Comparison of ENCODE assay signal across 17 cellular contexts in genomic region chr1:233791750-233792149, GRCh38.
"Had no signal": no experiment of that assay in that cellular context is flagged by ENCODE, and none has a peak within 500 bp of the region (broad histone marks: within the 10 kb centered on the region; RNA-seq: fewer than 3 reads in every experiment).

No MANE protein-coding gene starts in this region.

- H3K27me3 ChIP-seq: heart left ventricle, vagina had no signal

- H3K9me3 Mint-ChIP-seq: activated T-cell treated with anti-CD3 and anti-CD28 coated beads, Interleukin-2, amount 50 U/mL, for 72 hours; central memory CD8-positive, alpha-beta T cell; stimulated activated effector memory CD8-positive, alpha-beta T cell treated with anti-CD3 and anti-CD28 coated beads, Interleukin-12 subunit alpha, Interleukin-12 subunit beta, amount 100 ng/mL, for 72 hours; stimulated activated naive CD8-positive, alpha-beta T cell treated with anti-CD3 and anti-CD28 coated beads, Interleukin-15, Interleukin-2, amounts not matched to agents 100 ng/mL and 50 ng/mL, for 24 hours had no signal

- H3K36me3 ChIP-seq: esophagus muscularis mucosa, heart left ventricle, thoracic aorta, vagina had no signal

- H3K27ac Mint-ChIP-seq: activated CD8-positive, alpha-beta memory T cell treated with anti-CD3 and anti-CD28 coated beads, Interleukin-2, amount 10 ng/mL, durations not matched to agents 7 days and 5 days; activated CD8-positive, alpha-beta T cell treated with anti-CD3 and anti-CD28 coated beads, Interleukin-2, amount 10 ng/mL, durations not matched to agents 7 days and 5 days; activated naive CD8-positive, alpha-beta T cell; activated T-cell treated with anti-CD3 and anti-CD28 coated beads, Interleukin-2, amount 50 U/mL, for 72 hours; nephron; stimulated activated effector memory CD8-positive, alpha-beta T cell treated with anti-CD3 and anti-CD28 coated beads, Interleukin-12 subunit alpha, Interleukin-12 subunit beta, amount 100 ng/mL, for 72 hours; stimulated activated naive CD8-positive, alpha-beta T cell treated with anti-CD3 and anti-CD28 coated beads, Interleukin-15, Interleukin-2, amounts not matched to agents 100 ng/mL and 50 ng/mL, for 24 hours; WTC11 had no signal

- DNase-seq: activated CD4-positive, alpha-beta T cell treated with anti-CD3 and anti-CD28 coated beads for 1 hour; activated CD8-positive, alpha-beta memory T cell treated with anti-CD3 and anti-CD28 coated beads, Interleukin-2, amount 10 ng/mL, durations not matched to agents 7 days and 5 days; left ventricle myocardium superior had no signal

- H3K27ac ChIP-seq: esophagus muscularis mucosa, foreskin keratinocyte, heart left ventricle, skin epidermis, thoracic aorta, vagina had no signal

- H3K4me1 ChIP-seq: esophagus muscularis mucosa, foreskin keratinocyte, heart left ventricle, vagina had no signal

- H3K9me3 ChIP-seq: thoracic aorta, vagina had no signal

- H3K4me3 ChIP-seq: esophagus muscularis mucosa, heart left ventricle, skin epidermis, thoracic aorta, vagina had no signal

- H3K36me3 Mint-ChIP-seq: activated CD8-positive, alpha-beta memory T cell treated with anti-CD3 and anti-CD28 coated beads, Interleukin-2, amount 10 ng/mL, durations not matched to agents 7 days and 5 days; activated naive CD8-positive, alpha-beta T cell; stimulated activated effector memory CD8-positive, alpha-beta T cell treated with anti-CD3 and anti-CD28 coated beads, Interleukin-12 subunit alpha, Interleukin-12 subunit beta, amount 100 ng/mL, for 72 hours had no signal

- H3K4me3 Mint-ChIP-seq: activated CD8-positive, alpha-beta memory T cell treated with anti-CD3 and anti-CD28 coated beads, Interleukin-2, amount 10 ng/mL, durations not matched to agents 7 days and 5 days; activated CD8-positive, alpha-beta T cell treated with anti-CD3 and anti-CD28 coated beads, Interleukin-2, amount 10 ng/mL, durations not matched to agents 7 days and 5 days; activated naive CD8-positive, alpha-beta T cell; activated T-cell treated with anti-CD3 and anti-CD28 coated beads, Interleukin-2, amount 50 U/mL, for 72 hours; central memory CD8-positive, alpha-beta T cell; nephron; stimulated activated effector memory CD8-positive, alpha-beta T cell treated with anti-CD3 and anti-CD28 coated beads, Interleukin-12 subunit alpha, Interleukin-12 subunit beta, amount 100 ng/mL, for 72 hours; stimulated activated naive CD8-positive, alpha-beta T cell treated with anti-CD3 and anti-CD28 coated beads, Interleukin-15, Interleukin-2, amounts not matched to agents 100 ng/mL and 50 ng/mL, for 24 hours; WTC11 had no signal

- H3K4me1 Mint-ChIP-seq: activated CD8-positive, alpha-beta memory T cell treated with anti-CD3 and anti-CD28 coated beads, Interleukin-2, amount 10 ng/mL, durations not matched to agents 7 days and 5 days; central memory CD8-positive, alpha-beta T cell; nephron; stimulated activated effector memory CD8-positive, alpha-beta T cell treated with anti-CD3 and anti-CD28 coated beads, Interleukin-12 subunit alpha, Interleukin-12 subunit beta, amount 100 ng/mL, for 72 hours had no signal
